In the genomic region with DNA sequence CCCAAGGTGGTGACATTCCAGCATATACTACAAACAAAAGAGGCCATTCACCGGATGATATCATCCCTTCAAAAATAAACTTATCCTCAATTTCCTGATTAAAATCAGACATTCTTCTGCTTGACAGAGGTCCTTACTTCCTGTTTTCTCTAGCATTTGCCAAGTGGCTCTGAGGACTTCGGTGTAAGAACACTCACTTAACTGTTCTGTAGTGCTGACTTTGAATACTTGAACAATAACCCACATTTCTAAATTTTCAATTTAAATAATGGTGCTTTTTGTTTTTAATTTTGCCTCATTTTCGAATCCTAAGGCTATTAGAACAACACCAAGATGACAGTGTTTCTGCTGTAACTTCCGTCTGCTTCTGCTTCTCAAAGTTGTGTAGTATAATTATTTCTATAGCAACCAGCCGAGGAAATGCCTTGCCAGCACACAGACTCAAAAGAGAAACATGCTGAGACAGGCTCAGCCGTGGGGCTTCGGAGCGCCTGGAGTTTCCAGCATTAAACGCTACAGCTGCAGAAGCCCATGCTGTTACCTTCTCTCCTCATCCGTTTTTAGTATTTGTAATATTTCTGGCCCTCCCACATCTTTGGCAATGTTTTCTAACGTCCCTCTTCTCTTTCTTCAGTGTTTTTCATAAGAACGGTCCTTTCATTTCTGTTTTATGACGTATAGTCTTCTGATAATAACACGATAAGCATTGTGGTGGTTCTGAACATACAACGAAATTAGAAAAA, we compare ENCODE assay signal across 1 cellular context.
TF ChIP-seq lines count a peak whose summit lies in the region.

No MANE protein-coding gene starts in this region.

TF ChIP-seq in K562, 482 proteins besides CTCF, POLR2A, EP300 and RAD21 (continued from another document and continues in another):
- TF ChIP-seq, protein P1, sequence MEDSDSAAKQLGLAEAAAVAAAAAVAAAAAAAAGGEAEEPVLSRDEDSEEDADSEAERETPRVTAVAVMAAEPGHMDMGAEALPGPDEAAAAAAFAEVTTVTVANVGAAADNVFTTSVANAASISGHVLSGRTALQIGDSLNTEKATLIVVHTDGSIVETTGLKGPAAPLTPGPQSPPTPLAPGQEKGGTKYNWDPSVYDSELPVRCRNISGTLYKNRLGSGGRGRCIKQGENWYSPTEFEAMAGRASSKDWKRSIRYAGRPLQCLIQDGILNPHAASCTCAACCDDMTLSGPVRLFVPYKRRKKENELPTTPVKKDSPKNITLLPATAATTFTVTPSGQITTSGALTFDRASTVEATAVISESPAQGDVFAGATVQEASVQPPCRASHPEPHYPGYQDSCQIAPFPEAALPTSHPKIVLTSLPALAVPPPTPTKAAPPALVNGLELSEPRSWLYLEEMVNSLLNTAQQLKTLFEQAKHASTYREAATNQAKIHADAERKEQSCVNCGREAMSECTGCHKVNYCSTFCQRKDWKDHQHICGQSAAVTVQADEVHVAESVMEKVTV (CRISPR knock-in tag; IDR thresholded peaks at IDR 0.05) = no peak
- no peak for TF ChIP-seq PTBP1 (IDR thresholded peaks at IDR 0.05; ENCODE audit: low read depth, low read length)
- no peak for TF ChIP-seq ZNF561 (CRISPR knock-in tag; conservative IDR thresholded peaks at IDR 0.05)
- TF ChIP-seq, protein P2, sequence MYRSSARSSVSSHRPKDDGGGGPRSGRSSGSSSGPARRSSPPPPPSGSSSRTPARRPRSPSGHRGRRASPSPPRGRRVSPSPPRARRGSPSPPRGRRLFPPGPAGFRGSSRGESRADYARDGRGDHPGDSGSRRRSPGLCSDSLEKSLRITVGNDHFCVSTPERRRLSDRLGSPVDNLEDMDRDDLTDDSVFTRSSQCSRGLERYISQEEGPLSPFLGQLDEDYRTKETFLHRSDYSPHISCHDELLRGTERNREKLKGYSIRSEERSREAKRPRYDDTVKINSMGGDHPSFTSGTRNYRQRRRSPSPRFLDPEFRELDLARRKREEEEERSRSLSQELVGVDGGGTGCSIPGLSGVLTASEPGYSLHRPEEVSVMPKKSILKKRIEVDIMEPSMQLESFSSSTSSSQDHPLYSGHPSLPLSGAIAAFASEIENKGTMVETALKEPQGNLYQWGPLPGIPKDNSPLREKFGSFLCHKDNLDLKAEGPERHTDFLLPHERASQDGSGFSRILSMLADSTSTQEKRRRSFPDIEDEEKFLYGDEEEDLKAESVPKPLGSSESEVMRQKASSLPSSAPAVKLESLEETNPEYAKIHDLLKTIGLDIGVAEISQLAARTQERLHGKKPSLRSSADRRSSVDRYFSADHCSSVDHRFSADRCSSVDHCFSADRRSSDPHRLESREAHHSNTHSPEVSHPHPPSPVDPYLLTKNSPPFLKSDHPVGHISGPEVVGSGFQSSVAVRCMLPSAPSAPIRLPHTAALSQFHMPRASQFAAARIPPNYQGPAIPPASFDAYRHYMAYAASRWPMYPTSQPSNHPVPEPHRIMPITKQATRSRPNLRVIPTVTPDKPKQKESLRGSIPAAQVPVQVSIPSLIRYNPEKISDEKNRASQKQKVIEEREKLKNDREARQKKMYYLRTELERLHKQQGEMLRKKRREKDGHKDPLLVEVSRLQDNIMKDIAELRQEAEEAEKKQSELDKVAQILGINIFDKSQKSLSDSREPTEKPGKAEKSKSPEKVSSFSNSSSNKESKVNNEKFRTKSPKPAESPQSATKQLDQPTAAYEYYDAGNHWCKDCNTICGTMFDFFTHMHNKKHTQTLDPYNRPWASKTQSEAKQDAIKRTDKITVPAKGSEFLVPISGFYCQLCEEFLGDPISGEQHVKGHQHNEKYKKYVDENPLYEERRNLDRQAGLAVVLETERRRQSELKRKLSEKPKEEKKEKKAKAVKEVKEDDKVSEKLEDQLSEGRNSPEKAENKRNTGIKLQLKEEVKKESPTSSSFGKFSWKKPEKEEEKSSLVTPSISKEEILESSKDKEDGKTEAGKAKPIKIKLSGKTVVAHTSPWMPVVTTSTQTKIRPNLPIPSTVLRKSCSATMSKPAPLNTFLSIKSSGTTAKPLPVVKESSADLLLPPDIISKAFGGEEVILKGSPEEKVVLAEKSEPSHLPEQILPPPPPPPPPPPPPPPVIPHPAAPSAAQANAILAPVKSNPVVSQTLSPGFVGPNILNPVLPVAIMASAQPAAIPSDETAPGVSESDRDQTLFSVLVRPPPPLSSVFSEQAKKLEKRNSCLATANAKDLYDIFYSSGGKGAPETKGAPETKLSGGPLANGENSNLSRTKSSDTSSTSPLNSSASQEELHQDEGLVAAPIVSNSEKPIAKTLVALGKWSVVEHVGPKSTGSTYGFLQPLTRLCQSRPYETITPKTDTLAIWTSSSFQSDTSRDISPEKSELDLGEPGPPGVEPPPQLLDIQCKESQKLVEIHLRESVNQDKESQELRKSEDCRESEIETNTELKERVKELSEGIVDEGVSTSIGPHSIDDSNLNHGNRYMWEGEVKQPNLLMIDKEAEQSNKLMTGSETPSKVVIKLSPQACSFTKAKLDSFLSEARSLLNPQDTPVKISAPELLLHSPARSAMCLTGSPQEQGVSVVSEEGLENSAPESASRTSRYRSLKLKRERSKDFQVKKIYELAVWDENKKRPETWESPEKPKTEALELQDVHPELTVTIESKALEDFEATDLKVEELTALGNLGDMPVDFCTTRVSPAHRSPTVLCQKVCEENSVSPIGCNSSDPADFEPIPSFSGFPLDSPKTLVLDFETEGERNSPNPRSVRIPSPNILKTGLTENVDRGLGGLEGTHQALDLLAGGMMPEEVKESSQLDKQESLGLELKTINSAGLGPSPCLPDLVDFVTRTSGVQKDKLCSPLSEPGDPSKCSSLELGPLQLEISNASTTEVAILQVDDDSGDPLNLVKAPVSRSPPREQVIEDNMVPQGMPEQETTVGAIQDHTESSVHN (IDR thresholded peaks at IDR 0.05; ENCODE audit: borderline replicate concordance in 1 of 2, low read depth in 1 of 2) = 0 out of 4 replicates have a peak, but pooled peaks of 1 of the 2 experiments have one; percentile 42
- no peak for TF ChIP-seq MBD2 (IDR thresholded peaks at IDR 0.05; ENCODE audit: borderline replicate concordance, low read depth)
- no peak for TF ChIP-seq POLR2G (IDR thresholded peaks at IDR 0.05; ENCODE audit: low read depth, low read length)
- TF ChIP-seq, protein P3, sequence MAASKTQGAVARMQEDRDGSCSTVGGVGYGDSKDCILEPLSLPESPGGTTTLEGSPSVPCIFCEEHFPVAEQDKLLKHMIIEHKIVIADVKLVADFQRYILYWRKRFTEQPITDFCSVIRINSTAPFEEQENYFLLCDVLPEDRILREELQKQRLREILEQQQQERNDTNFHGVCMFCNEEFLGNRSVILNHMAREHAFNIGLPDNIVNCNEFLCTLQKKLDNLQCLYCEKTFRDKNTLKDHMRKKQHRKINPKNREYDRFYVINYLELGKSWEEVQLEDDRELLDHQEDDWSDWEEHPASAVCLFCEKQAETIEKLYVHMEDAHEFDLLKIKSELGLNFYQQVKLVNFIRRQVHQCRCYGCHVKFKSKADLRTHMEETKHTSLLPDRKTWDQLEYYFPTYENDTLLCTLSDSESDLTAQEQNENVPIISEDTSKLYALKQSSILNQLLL (CRISPR knock-in tag; IDR thresholded peaks at IDR 0.05; ENCODE audit: borderline replicate concordance) = no peak
- no peak for TF ChIP-seq OTX1 (CRISPR knock-in tag; IDR thresholded peaks at IDR 0.05)
- peak; percentile 60 for TF ChIP-seq TEAD4 (IDR thresholded peaks at IDR 0.05; ENCODE audit: low read length)
- TF ChIP-seq TEAD4 (CRISPR knock-in tag; IDR thresholded peaks at IDR 0.05; ENCODE audit: borderline replicate concordance) = no peak
- TF ChIP-seq SREBF1 (IDR thresholded peaks at IDR 0.05; ENCODE audit: borderline replicate concordance, low read depth, low read length) = no peak
- TF ChIP-seq, protein P4, sequence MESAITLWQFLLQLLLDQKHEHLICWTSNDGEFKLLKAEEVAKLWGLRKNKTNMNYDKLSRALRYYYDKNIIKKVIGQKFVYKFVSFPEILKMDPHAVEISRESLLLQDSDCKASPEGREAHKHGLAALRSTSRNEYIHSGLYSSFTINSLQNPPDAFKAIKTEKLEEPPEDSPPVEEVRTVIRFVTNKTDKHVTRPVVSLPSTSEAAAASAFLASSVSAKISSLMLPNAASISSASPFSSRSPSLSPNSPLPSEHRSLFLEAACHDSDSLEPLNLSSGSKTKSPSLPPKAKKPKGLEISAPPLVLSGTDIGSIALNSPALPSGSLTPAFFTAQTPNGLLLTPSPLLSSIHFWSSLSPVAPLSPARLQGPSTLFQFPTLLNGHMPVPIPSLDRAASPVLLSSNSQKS (CRISPR knock-in tag; IDR thresholded peaks at IDR 0.05) = no peak
- no peak for TF ChIP-seq MYC (IDR thresholded peaks at IDR 0.05; ENCODE audit: low read depth, low read length)
- TF ChIP-seq MYC (CRISPR knock-in tag; IDR thresholded peaks at IDR 0.05; ENCODE audit: borderline replicate concordance, low read depth) = no peak
- no peak for TF ChIP-seq SMAD1 (IDR thresholded peaks at IDR 0.05; ENCODE audit: low read depth, low read length, partially characterized antibody)
- no peak for TF ChIP-seq KDM5B (IDR thresholded peaks at IDR 0.05; ENCODE audit: insufficient replicate concordance, low read depth, low read length)
- TF ChIP-seq ELF4 (CRISPR knock-in tag; IDR thresholded peaks at IDR 0.05) = no peak
- TF ChIP-seq, protein P5, sequence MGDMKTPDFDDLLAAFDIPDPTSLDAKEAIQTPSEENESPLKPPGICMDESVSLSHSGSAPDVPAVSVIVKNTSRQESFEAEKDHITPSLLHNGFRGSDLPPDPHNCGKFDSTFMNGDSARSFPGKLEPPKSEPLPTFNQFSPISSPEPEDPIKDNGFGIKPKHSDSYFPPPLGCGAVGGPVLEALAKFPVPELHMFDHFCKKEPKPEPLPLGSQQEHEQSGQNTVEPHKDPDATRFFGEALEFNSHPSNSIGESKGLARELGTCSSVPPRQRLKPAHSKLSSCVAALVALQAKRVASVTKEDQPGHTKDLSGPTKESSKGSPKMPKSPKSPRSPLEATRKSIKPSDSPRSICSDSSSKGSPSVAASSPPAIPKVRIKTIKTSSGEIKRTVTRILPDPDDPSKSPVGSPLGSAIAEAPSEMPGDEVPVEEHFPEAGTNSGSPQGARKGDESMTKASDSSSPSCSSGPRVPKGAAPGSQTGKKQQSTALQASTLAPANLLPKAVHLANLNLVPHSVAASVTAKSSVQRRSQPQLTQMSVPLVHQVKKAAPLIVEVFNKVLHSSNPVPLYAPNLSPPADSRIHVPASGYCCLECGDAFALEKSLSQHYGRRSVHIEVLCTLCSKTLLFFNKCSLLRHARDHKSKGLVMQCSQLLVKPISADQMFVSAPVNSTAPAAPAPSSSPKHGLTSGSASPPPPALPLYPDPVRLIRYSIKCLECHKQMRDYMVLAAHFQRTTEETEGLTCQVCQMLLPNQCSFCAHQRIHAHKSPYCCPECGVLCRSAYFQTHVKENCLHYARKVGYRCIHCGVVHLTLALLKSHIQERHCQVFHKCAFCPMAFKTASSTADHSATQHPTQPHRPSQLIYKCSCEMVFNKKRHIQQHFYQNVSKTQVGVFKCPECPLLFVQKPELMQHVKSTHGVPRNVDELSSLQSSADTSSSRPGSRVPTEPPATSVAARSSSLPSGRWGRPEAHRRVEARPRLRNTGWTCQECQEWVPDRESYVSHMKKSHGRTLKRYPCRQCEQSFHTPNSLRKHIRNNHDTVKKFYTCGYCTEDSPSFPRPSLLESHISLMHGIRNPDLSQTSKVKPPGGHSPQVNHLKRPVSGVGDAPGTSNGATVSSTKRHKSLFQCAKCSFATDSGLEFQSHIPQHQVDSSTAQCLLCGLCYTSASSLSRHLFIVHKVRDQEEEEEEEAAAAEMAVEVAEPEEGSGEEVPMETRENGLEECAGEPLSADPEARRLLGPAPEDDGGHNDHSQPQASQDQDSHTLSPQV (IDR thresholded peaks at IDR 0.05) = 0 out of 2 replicates have a peak, but pooled peaks have one; percentile 31
- TF ChIP-seq RFX7 (CRISPR knock-in tag; IDR thresholded peaks at IDR 0.05) = no peak
- TF ChIP-seq, protein P6, sequence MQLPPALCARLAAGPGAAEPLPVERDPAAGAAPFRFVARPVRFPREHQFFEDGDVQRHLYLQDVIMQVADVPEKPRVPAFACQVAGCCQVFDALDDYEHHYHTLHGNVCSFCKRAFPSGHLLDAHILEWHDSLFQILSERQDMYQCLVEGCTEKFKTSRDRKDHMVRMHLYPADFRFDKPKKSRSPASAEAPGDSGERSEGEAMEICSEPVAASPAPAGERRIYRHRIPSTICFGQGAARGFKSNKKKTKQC (CRISPR knock-in tag; IDR thresholded peaks at IDR 0.05) = no peak
- no peak for TF ChIP-seq SNIP1 (IDR thresholded peaks at IDR 0.05; ENCODE audit: low read depth)
- TF ChIP-seq ESRRA (IDR thresholded peaks at IDR 0.05; ENCODE audit: borderline replicate concordance, low read depth) = no peak
- TF ChIP-seq SAFB2 (IDR thresholded peaks at IDR 0.05; ENCODE audit: borderline replicate concordance, low read depth, low read length, severe bottlenecking) = no peak
- TF ChIP-seq TAF1 (IDR thresholded peaks at IDR 0.05; ENCODE audit: control insufficient read depth, extremely low read depth, insufficient read depth, low read length, severe bottlenecking) = no peak
- TF ChIP-seq TEAD2 (tag; IDR thresholded peaks at IDR 0.05) = 0 out of 2 replicates have a peak, but pooled peaks have one; percentile 30
- TF ChIP-seq, protein P7, sequence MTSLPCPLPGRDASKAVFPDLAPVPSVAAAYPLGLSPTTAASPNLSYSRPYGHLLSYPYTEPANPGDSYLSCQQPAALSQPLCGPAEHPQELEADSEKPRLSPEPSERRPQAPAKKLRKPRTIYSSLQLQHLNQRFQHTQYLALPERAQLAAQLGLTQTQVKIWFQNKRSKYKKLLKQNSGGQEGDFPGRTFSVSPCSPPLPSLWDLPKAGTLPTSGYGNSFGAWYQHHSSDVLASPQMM (CRISPR knock-in tag; IDR thresholded peaks at IDR 0.05) = no peak
- no peak for TF ChIP-seq DNMT1 (IDR thresholded peaks at IDR 0.05)
- no peak for TF ChIP-seq DMBX1 (CRISPR knock-in tag; IDR thresholded peaks at IDR 0.05; ENCODE audit: borderline replicate concordance)
- TF ChIP-seq, protein P8, sequence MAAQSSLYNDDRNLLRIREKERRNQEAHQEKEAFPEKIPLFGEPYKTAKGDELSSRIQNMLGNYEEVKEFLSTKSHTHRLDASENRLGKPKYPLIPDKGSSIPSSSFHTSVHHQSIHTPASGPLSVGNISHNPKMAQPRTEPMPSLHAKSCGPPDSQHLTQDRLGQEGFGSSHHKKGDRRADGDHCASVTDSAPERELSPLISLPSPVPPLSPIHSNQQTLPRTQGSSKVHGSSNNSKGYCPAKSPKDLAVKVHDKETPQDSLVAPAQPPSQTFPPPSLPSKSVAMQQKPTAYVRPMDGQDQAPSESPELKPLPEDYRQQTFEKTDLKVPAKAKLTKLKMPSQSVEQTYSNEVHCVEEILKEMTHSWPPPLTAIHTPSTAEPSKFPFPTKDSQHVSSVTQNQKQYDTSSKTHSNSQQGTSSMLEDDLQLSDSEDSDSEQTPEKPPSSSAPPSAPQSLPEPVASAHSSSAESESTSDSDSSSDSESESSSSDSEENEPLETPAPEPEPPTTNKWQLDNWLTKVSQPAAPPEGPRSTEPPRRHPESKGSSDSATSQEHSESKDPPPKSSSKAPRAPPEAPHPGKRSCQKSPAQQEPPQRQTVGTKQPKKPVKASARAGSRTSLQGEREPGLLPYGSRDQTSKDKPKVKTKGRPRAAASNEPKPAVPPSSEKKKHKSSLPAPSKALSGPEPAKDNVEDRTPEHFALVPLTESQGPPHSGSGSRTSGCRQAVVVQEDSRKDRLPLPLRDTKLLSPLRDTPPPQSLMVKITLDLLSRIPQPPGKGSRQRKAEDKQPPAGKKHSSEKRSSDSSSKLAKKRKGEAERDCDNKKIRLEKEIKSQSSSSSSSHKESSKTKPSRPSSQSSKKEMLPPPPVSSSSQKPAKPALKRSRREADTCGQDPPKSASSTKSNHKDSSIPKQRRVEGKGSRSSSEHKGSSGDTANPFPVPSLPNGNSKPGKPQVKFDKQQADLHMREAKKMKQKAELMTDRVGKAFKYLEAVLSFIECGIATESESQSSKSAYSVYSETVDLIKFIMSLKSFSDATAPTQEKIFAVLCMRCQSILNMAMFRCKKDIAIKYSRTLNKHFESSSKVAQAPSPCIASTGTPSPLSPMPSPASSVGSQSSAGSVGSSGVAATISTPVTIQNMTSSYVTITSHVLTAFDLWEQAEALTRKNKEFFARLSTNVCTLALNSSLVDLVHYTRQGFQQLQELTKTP (IDR thresholded peaks at IDR 0.05; ENCODE audit: low read depth in 1 of 2, partially characterized antibody in 2 of 2) = peak in 1 of 2 experiments; percentile 44
